Comparison of ENCODE assay signal across 9 cellular contexts in the genomic region with DNA sequence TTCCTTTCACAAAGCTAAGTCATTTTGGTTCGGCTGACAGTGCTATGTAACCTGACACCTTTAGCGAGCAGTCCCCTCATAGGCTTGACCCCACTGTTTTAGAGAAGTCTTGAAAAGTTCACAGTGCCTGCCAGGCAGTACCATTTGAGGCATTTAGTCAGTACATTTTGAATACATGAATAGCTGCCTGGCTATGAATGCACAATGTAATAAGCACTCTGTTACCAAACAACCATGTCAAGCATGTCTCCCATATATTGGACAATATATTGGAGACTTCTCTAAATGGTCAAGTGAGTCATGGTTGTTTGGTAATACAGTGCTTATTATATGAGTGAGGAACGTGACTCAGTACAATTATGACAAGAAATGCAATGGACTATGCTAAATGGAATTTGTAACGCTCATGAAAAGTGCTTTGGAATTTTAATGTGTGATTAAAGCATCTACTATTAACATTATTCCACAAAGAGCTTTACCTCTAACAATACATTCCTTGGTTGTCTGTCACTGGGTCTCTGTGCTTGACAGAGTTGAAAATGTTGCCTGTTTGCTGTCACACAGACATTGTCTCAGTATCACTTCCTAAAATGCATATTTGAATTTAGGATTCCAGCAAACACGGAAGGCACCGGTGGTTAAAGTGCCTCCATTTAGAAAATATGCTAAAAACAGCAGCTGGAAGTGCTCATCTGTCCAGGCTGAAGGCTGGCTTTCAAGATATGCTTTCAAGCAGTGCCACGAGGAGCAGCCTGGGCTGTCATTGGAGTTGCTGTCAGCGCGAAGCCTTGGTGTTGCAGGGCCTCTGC.
DNase-seq lines count a peak whose midpoint lies in the region; ATAC-seq and TF ChIP-seq lines count a peak whose summit lies in the region.
"Had no signal": no experiment of that assay in that cellular context is flagged by ENCODE, and none has a peak within 500 bp of the region (broad histone marks: within the 10 kb centered on the region; RNA-seq: fewer than 3 reads in every experiment).

No MANE protein-coding gene starts in this region.

- intact Hi-C loops in activated B cell treated with CpG ODN at 0.5 μM for 24 hours (cut with micrococcal nuclease): no loop called here
- intact Hi-C loops in colonic mucosa (cut with DNase I): no loop called here

- H3K4me1 ChIP-seq in colonic mucosa (no peaks in the 10 kb centered on the region), BE2C (no peaks in the 10 kb centered on the region)

- H3K4me3 ChIP-seq in colonic mucosa (no peak overlapping the region), BE2C (ENCODE audit: low read depth, low read length) (no peak overlapping the region)
- H3K4me3 ChIP-seq: SK-N-MC had no signal

- TF ChIP-seq CTCF in activated B cell treated with CpG ODN at 0.5 μM for 24 hours (IDR thresholded peaks at IDR 0.05): no peak
- no peak for TF ChIP-seq CTCF in nephron progenitor cell (IDR thresholded peaks at IDR 0.05)
- no peak for TF ChIP-seq CTCF in colonic mucosa (IDR thresholded peaks at IDR 0.05)
- no peak for TF ChIP-seq CTCF in BE2C (IDR thresholded peaks at IDR 0.05; ENCODE audit: low read depth, low read length)

- H3K9me3 Mint-ChIP-seq in activated B cell treated with CpG ODN at 0.5 μM for 24 hours (no peaks in the 10 kb centered on the region), nephron progenitor cell (peaks cover 27% of the 10 kb centered on the region)

- H3K4me1 Mint-ChIP-seq in activated B cell treated with CpG ODN at 0.5 μM for 24 hours (peaks cover 5% of the 10 kb centered on the region), nephron progenitor cell (peaks cover 42% of the 10 kb centered on the region)

- CTCF ChIA-PET in activated B cell treated with CpG ODN at 0.5 μM for 24 hours (lab: Charles Lee): no interaction called here

- POLR2A ChIA-PET in activated B cell treated with CpG ODN at 0.5 μM for 24 hours (lab: Charles Lee): no interaction called here

- H3K27ac ChIP-seq in colonic mucosa: no peak overlapping the region
- H3K27ac ChIP-seq: SK-N-MC had no signal

- H3K9me3 ChIP-seq in colonic mucosa (no peaks in the 10 kb centered on the region), BE2C (no peaks in the 10 kb centered on the region)

- H3K4me3 Mint-ChIP-seq in activated B cell treated with CpG ODN at 0.5 μM for 24 hours (no peak overlapping the region), nephron progenitor cell (no peak overlapping the region)

- H3K36me3 ChIP-seq in colonic mucosa (no peaks in the 10 kb centered on the region), BE2C (no peaks in the 10 kb centered on the region)

- no peaks in the 10 kb centered on the region for H3K27me3 Mint-ChIP-seq in activated B cell treated with CpG ODN at 0.5 μM for 24 hours
- H3K27me3 Mint-ChIP-seq in nephron progenitor cell (ENCODE audit: low read depth, poor library complexity): peaks cover 4% of the 10 kb centered on the region

- no peaks in the 10 kb centered on the region for H3K27me3 ChIP-seq in colonic mucosa
- no peaks in the 10 kb centered on the region for H3K27me3 ChIP-seq in BE2C

- H3K27ac Mint-ChIP-seq in activated B cell treated with CpG ODN at 0.5 μM for 24 hours (no peak overlapping the region), nephron progenitor cell (peak overlapping the region; percentile 81)

- ATAC-seq in GM18873 (IDR thresholded peaks at IDR 0.05; ENCODE audit: low FRiP score, unreplicated experiment): peak; percentile 68
- ATAC-seq in HG03060 (IDR thresholded peaks at IDR 0.05; ENCODE audit: low read depth, unreplicated experiment): peak; percentile 41
- peak; percentile 14 for ATAC-seq in activated B cell treated with CpG ODN at 0.5 μM for 24 hours (ENCODE audit: low read depth)

- no peaks in the 10 kb centered on the region for H3K36me3 Mint-ChIP-seq in activated B cell treated with CpG ODN at 0.5 μM for 24 hours (ENCODE audit: low read depth)
- H3K36me3 Mint-ChIP-seq in nephron progenitor cell (ENCODE audit: low read depth): peaks cover 6% of the 10 kb centered on the region

- DNase-seq in activated B cell treated with CpG ODN at 0.5 μM for 24 hours: no peak
- peak; percentile 17 for DNase-seq in nephron progenitor cell
- DNase-seq in colonic mucosa: no peak
- no peak for DNase-seq in BE2C
- no peak for DNase-seq in mesenteric fat pad (ENCODE audit: low spot score)
- no peak for DNase-seq in NCI-H2081 treated with DMSO at 0.1 percent for 48 hours (lab: John Stamatoyannopoulos, UW)

- no peak overlapping the region for H3K9ac ChIP-seq in colonic mucosa (ENCODE audit: low read depth in 2 of 2, low read length in 2 of 2)

Comparison
In these comparisons a context has a peak if more than half of its experiments do, and no peak if none do; other contexts are left out.
1. ATAC-seq: peak in every context shown above with its lines; median percentile 68 in GM18873; 41 in HG03060; 14 in activated B cell treated with CpG ODN at 0.5 μM for 24 hours.